ENCODE assay signal across 3 cellular contexts in genomic region chr10:88272186-88272585, GRCh38.
TF ChIP-seq lines count a peak whose summit lies in the region.

No MANE protein-coding gene starts in this region.

TF ChIP-seq in SK-N-SH, 30 proteins besides CTCF, POLR2A, EP300 and RAD21 (continued from another document):
- TF ChIP-seq SIN3A (IDR thresholded peaks at IDR 0.05; ENCODE audit: borderline replicate concordance, low read depth, low read length) (no peak), MEF2A (IDR thresholded peaks at IDR 0.05; ENCODE audit: borderline replicate concordance, low read depth) (no peak), NFIC (IDR thresholded peaks at IDR 0.05; ENCODE audit: borderline replicate concordance) (no peak), FOSL2 (IDR thresholded peaks at IDR 0.05; ENCODE audit: borderline replicate concordance, low read depth) (no peak)

TF ChIP-seq in SK-N-SH treated with all-trans-retinoic acid at 6 μM for 48 hours, 23 proteins besides CTCF, POLR2A, EP300 and RAD21 (continued from another document):
- TF ChIP-seq TSHZ2 (CRISPR knock-in tag; IDR thresholded peaks at IDR 0.05): no peak
- no peak for TF ChIP-seq TCF4 (CRISPR knock-in tag; IDR thresholded peaks at IDR 0.05; ENCODE audit: borderline replicate concordance)
- no peak for TF ChIP-seq TOX (CRISPR knock-in tag; IDR thresholded peaks at IDR 0.05; ENCODE audit: borderline replicate concordance)
- TF ChIP-seq SNAI2 (CRISPR knock-in tag; IDR thresholded peaks at IDR 0.05): no peak
- TF ChIP-seq CREB5 (CRISPR knock-in tag; IDR thresholded peaks at IDR 0.05; ENCODE audit: low read depth): no peak
TF ChIP-seq in SK-N-SH treated with all-trans-retinoic acid at 6 μM for 48 hours: peak in this region for 0.

TF ChIP-seq in WTC11, 78 proteins besides CTCF, POLR2A, EP300 and RAD21 (continued from another document):
- no peak for TF ChIP-seq ARID4B (CRISPR knock-in tag; IDR thresholded peaks at IDR 0.05; ENCODE audit: borderline replicate concordance)
- no peak for TF ChIP-seq ZSCAN18 (CRISPR knock-in tag; IDR thresholded peaks at IDR 0.05)
- TF ChIP-seq ZNF512 (CRISPR knock-in tag; IDR thresholded peaks at IDR 0.05; ENCODE audit: borderline replicate concordance): no peak
- TF ChIP-seq IRF1 (CRISPR knock-in tag; IDR thresholded peaks at IDR 0.05): no peak
- no peak for TF ChIP-seq FOXP4 (CRISPR knock-in tag; IDR thresholded peaks at IDR 0.05)
- no peak for TF ChIP-seq CREB1 (CRISPR knock-in tag; IDR thresholded peaks at IDR 0.05)
- TF ChIP-seq AR (CRISPR knock-in tag; IDR thresholded peaks at IDR 0.05): no peak
- no peak for TF ChIP-seq HMGXB4 (CRISPR knock-in tag; IDR thresholded peaks at IDR 0.05)
- TF ChIP-seq STAT6 (CRISPR knock-in tag; conservative IDR thresholded peaks at IDR 0.05; ENCODE audit: low read depth): no peak
